ENCODE assay signal across 9 cellular contexts in genomic region chr20:50731930-50732690, GRCh38. TPM values are rescaled to one million over a fixed set of nuclear protein-coding genes. Genes with fewer than 3 reads are reported as not detected.
DNase-seq lines count a peak whose midpoint lies in the region; ATAC-seq and TF ChIP-seq lines count a peak whose summit lies in the region.
"Had no signal": no experiment of that assay in that cellular context is flagged by ENCODE, and none has a peak within 500 bp of the region (broad histone marks: within the 10 kb centered on the region; RNA-seq: fewer than 3 reads in every experiment).

No MANE protein-coding gene starts in this region.

- no peak overlapping the region for H2AK5ac ChIP-seq in mesenchymal stem cell (ENCODE audit: low read length, severe bottlenecking)

- in situ Hi-C loops in astrocyte of the spinal cord (cut with HindIII; ENCODE audit: low sequenced_read_pairs), result no loop called here
- in situ Hi-C loops in GM13976 (cut with MboI; ENCODE audit: low sequenced_read_pairs, unreplicated experiment), result no loop called here

- H3K4me1 ChIP-seq in ES-I3 (ENCODE audit: insufficient read depth, low read length), result peaks cover 28% of the 10 kb centered on the region
- H3K4me1 ChIP-seq in mesenchymal stem cell (ENCODE audit: control insufficient read depth, insufficient read depth, low read depth, low read length), result peaks cover 19% of the 10 kb centered on the region
- H3K4me1 ChIP-seq in uterus, result no peaks in the 10 kb centered on the region

- H3K27me3 ChIP-seq in mesenchymal stem cell (ENCODE audit: control insufficient read depth in 1 of 2, insufficient read depth in 1 of 2, low read length in 2 of 2) (no peaks in the 10 kb centered on the region), uterus (no peaks in the 10 kb centered on the region)

- H3K18ac ChIP-seq in mesenchymal stem cell (ENCODE audit: low read depth in 1 of 2, low read length in 2 of 2), result peak overlapping the region; percentile 5 to 92

- peaks cover 5% of the 10 kb centered on the region for H3K79me1 ChIP-seq in mesenchymal stem cell (replicated peaks; ENCODE audit: low read length, poor library complexity, severe bottlenecking)

- no peak overlapping the region for H2BK15ac ChIP-seq in mesenchymal stem cell (ENCODE audit: low read depth, poor library complexity, severe bottlenecking)

- peak overlapping the region; percentile 44 to 76 for H3K14ac ChIP-seq in mesenchymal stem cell (ENCODE audit: low read length in 2 of 2)

- H3K23ac ChIP-seq in mesenchymal stem cell (ENCODE audit: low read length in 2 of 2), result peak overlapping the region in 1 of 2 experiments; percentile 89

- peak overlapping the region; percentile 47 for H3K4me3 ChIP-seq in astrocyte of the spinal cord (ENCODE audit: low read depth, low read length)
- H3K4me3 ChIP-seq in mesenchymal stem cell (ENCODE audit: insufficient read depth in 1 of 2, low read depth in 1 of 2, low read length in 2 of 2), result peak overlapping the region; percentile 79 to 98
- peak overlapping the region; percentile 44 to 81 for H3K4me3 ChIP-seq in uterus

- H3K36me3 ChIP-seq in ES-I3 (ENCODE audit: insufficient read depth, low read length) (no peaks in the 10 kb centered on the region), mesenchymal stem cell (ENCODE audit: control insufficient read depth in 1 of 2, insufficient read depth in 2 of 2, low read depth in 1 of 2, low read length in 2 of 2) (peaks cover 0 to 5% of the 10 kb centered on the region in 2 experiments), uterus (no peaks in the 10 kb centered on the region)

- no peak for TF ChIP-seq POLR2A in uterus (IDR thresholded peaks at IDR 0.05)

- H2BK5ac ChIP-seq in mesenchymal stem cell (ENCODE audit: low read depth, low read length, poor library complexity, severe bottlenecking), result peak overlapping the region; percentile 91

- DNase-seq in NAMALWA (ENCODE audit: low spot score) (peak; percentile 45), astrocyte of the spinal cord (ENCODE audit: low read depth, low spot score) (no peak), mesenchymal stem cell (no peak), uterus (no peak), posterior cingulate gyrus (no peak), GM13976 (ENCODE audit: low spot score) (no peak)

- 3% methylated on average over 22 of the region's 29 CpGs for WGBS in mesenchymal stem cell

- H3K27ac ChIP-seq in mesenchymal stem cell (ENCODE audit: low read length, poor library complexity, severe bottlenecking), result peak overlapping the region; percentile 56
- peak overlapping the region; percentile 78 for H3K27ac ChIP-seq in uterus

- H2BK12ac ChIP-seq in mesenchymal stem cell (ENCODE audit: low read length in 2 of 2), result peak overlapping the region in 1 of 2 experiments; percentile 86

- TF ChIP-seq CTCF in astrocyte of the spinal cord (IDR thresholded peaks at IDR 0.05; ENCODE audit: low read depth, low read length), result no peak
- no peak for TF ChIP-seq CTCF in uterus (IDR thresholded peaks at IDR 0.05)
- no peak for TF ChIP-seq CTCF in GM13976 (IDR thresholded peaks at IDR 0.05; ENCODE audit: borderline replicate concordance, control extremely low read depth, extremely low read depth, insufficient read depth, missing control alignments)

- ATAC-seq in HG02759 (IDR thresholded peaks at IDR 0.05; ENCODE audit: unreplicated experiment), result no peak

- H3K9me3 ChIP-seq in ES-I3 (ENCODE audit: control insufficient read depth, insufficient read depth, low read length) (no peaks in the 10 kb centered on the region), mesenchymal stem cell (ENCODE audit: control insufficient read depth, low read length) (no peaks in the 10 kb centered on the region), uterus (no peaks in the 10 kb centered on the region)

- peak overlapping the region; percentile 98 for H3K4me2 ChIP-seq in mesenchymal stem cell (ENCODE audit: low read length, poor library complexity, severe bottlenecking)

- H2BK120ac ChIP-seq in mesenchymal stem cell (ENCODE audit: low read depth, low read length), result peak overlapping the region; percentile 94

- intact Hi-C loops in uterus (cut with DNase I; ENCODE audit: low total_unique reads), result no loop called here
- intact Hi-C loops in posterior cingulate gyrus (cut with DNase I), result loop anchor here (2.0 kb wide), 1 partner anchor 221 kb away; the partner anchor contains the start of gene PTPN1

- H2AFZ ChIP-seq in mesenchymal stem cell (ENCODE audit: low read depth, low read length), result no peak overlapping the region

- H3K9ac ChIP-seq in ES-I3 (ENCODE audit: low read depth, low read length) (peak overlapping the region; percentile 59), mesenchymal stem cell (ENCODE audit: low read length) (peak overlapping the region; percentile 21)

- peak overlapping the region in 1 of 2 experiments; percentile 69 for H3K4ac ChIP-seq in mesenchymal stem cell (ENCODE audit: low read depth in 1 of 2, low read length in 2 of 2)

- H4K91ac ChIP-seq in mesenchymal stem cell (ENCODE audit: low read length), result peak overlapping the region; percentile 76

- H4K8ac ChIP-seq in mesenchymal stem cell (ENCODE audit: low read length), result peak overlapping the region; percentile 86

RNA-seq across cellular contexts. Expression of gene PARD6B, which starts 0.7 kb away (rescaled TPM):
- 2.3 TPM for polyA plus RNA-seq in mesenchymal stem cell (2013, experiment 1 of 2)
- polyA plus RNA-seq in mesenchymal stem cell (2013, experiment 2 of 2), result 2.5 TPM
- total RNA-seq in uterus, result 10 to 100 TPM in 2 of 4 donors, 1 to 10 TPM in 2; 2.0 to 13.2 (median 7.8) TPM

RNA-seq across cellular contexts. Expression of gene RIPOR3, which starts 40.8 kb away (rescaled TPM):
- polyA plus RNA-seq in mesenchymal stem cell (2013, experiment 1 of 2), result 45.9 TPM
- 43.6 TPM for polyA plus RNA-seq in mesenchymal stem cell (2013, experiment 2 of 2)
- total RNA-seq in uterus, result 10 to 100 TPM in 3 of 4 donors, 1 to 10 TPM in 1; 9.1 to 85.4 (median 17.8) TPM
- total RNA-seq: SK-MEL-5 had no signal
